ENCODE assay signal across 8 cellular contexts in the genomic region with DNA sequence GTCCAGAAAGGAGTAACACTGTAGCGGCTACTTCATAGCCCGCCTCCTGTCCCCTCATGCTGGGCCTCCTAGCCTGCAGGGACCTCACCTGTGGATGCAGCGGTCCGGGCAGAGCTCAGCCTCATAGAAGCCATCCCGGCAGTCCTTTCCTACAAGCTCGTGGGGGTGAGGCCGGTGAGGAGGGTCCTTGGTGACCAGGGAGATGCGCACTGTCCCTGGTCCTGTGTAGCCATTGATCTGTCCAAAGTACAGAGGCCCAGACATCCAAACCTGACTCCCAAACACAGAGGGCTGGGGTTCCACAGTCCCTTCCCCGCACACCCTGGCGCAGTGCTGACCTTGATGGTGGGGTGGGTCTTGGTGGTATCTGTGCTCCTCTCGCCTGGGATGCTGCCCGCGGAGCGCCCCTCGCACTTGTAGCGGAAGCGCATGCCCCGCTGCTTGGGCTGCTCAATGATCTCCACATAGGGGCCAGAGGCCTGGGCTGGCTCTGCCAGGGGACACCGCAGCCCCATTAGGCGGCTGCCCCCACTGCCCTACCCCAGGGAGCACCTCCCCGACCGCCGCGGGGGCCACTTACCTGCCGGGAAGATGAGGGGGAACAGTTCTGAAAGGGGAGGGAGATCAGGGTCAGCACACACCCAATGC. TPM values are rescaled to one million over a fixed set of nuclear protein-coding genes. Genes with fewer than 3 reads are reported as not detected.
A peak's percentile ranks its signal among the peaks of the same experiment; 100 is the strongest.
DNase-seq lines count a peak whose midpoint lies in the region; ATAC-seq and TF ChIP-seq lines count a peak whose summit lies in the region.

No MANE protein-coding gene starts in this region.

- CTCF ChIA-PET in naive thymus-derived CD4-positive, alpha-beta T cell (lab: Charles Lee), result interaction anchor here (0.7 kb wide), 1 partner anchor 8 kb away, joined by 3 read pairs; no protein-coding TSS in a partner anchor

- no peaks in the 10 kb centered on the region for H3K9me3 ChIP-seq in MG63
- H3K9me3 ChIP-seq in naive thymus-derived CD4-positive, alpha-beta T cell (ENCODE audit: control insufficient read depth in 2 of 3, low read length in 3 of 3), result no peaks in the 10 kb centered on the region

- H3K4me1 Mint-ChIP-seq in dendritic cell treated with granulocyte-macrophage colony-stimulating factor and Interleukin-4, amounts not matched to agents 40 ng/mL and 50 ng/mL, for 4 days (ENCODE audit: low read depth), result peaks cover 38% of the 10 kb centered on the region
- peaks cover 15 to 51% (median 39%) of the 10 kb centered on the region in 7 donors for H3K4me1 Mint-ChIP-seq in naive thymus-derived CD4-positive, alpha-beta T cell

- peak overlapping the region; percentile 69 for H3K4me3 ChIP-seq in MG63
- H3K4me3 ChIP-seq in naive thymus-derived CD4-positive, alpha-beta T cell (ENCODE audit: low read length), result peak overlapping the region; percentile 85

- H3K4me3 Mint-ChIP-seq in dendritic cell treated with granulocyte-macrophage colony-stimulating factor and Interleukin-4, amounts not matched to agents 40 ng/mL and 50 ng/mL, for 4 days, result peak overlapping the region; percentile 79
- peak overlapping the region; percentile 69 to 91 (median 84) for H3K4me3 Mint-ChIP-seq in naive thymus-derived CD4-positive, alpha-beta T cell

- DNase-seq in AG08396 (ENCODE audit: low spot score), result peak; percentile 5
- no peak for DNase-seq in MG63
- peak in 1 of 9 donors; percentile 16 for DNase-seq in naive thymus-derived CD4-positive, alpha-beta T cell
- DNase-seq in NCI-H146 treated with DMSO at 0.1 percent for 48 hours (lab: John Stamatoyannopoulos, UW; ENCODE audit: unreplicated experiment), result no peak
- no peak for DNase-seq in HK-2 (ENCODE audit: unreplicated experiment)
- no peak for DNase-seq in GM10266 (ENCODE audit: extremely low spot score)

- H3K27me3 Mint-ChIP-seq in dendritic cell treated with granulocyte-macrophage colony-stimulating factor and Interleukin-4, amounts not matched to agents 40 ng/mL and 50 ng/mL, for 4 days, result no peaks in the 10 kb centered on the region
- no peaks in the 10 kb centered on the region for H3K27me3 Mint-ChIP-seq in naive thymus-derived CD4-positive, alpha-beta T cell

- peak overlapping the region; percentile 99 for H3K27ac ChIP-seq in naive thymus-derived CD4-positive, alpha-beta T cell (ENCODE audit: low read depth, low read length)

- H3K27ac Mint-ChIP-seq in dendritic cell treated with granulocyte-macrophage colony-stimulating factor and Interleukin-4, amounts not matched to agents 40 ng/mL and 50 ng/mL, for 4 days, result peak overlapping the region; percentile 95
- H3K27ac Mint-ChIP-seq in naive thymus-derived CD4-positive, alpha-beta T cell, result peak overlapping the region in 8 of 9 donors; percentile 75 to 93 (median 83)

- no peaks in the 10 kb centered on the region for H3K27me3 ChIP-seq in MG63
- no peaks in the 10 kb centered on the region for H3K27me3 ChIP-seq in naive thymus-derived CD4-positive, alpha-beta T cell (ENCODE audit: control insufficient read depth in 2 of 2, insufficient read depth in 2 of 2, low read length in 2 of 2)

- intact Hi-C loops in dendritic cell treated with granulocyte-macrophage colony-stimulating factor and Interleukin-4, amounts not matched to agents 40 ng/mL and 50 ng/mL, for 4 days (cut with micrococcal nuclease), result no loop called here
- intact Hi-C loops in naive thymus-derived CD4-positive, alpha-beta T cell (cut with micrococcal nuclease), result loop anchor here (1.0 to 2.0 kb wide), 4 partner anchors 8 to 197 kb away; a partner anchor contains a TSS

- ATAC-seq in naive thymus-derived CD4-positive, alpha-beta T cell, result no peak
- ATAC-seq in GM19023 (IDR thresholded peaks at IDR 0.05; ENCODE audit: unreplicated experiment), result no peak

- peaks cover 49% of the 10 kb centered on the region for H3K36me3 ChIP-seq in MG63
- H3K36me3 ChIP-seq in naive thymus-derived CD4-positive, alpha-beta T cell (ENCODE audit: control insufficient read depth in 2 of 3, insufficient read depth in 3 of 3, low read length in 3 of 3), result peaks cover 25 to 55% (median 25%) of the 10 kb centered on the region in 3 experiments

- TF ChIP-seq CTCF in GM10266 (IDR thresholded peaks at IDR 0.05; ENCODE audit: control insufficient read depth, insufficient read depth, low read depth, missing control alignments), result no peak

- H3K36me3 Mint-ChIP-seq in dendritic cell treated with granulocyte-macrophage colony-stimulating factor and Interleukin-4, amounts not matched to agents 40 ng/mL and 50 ng/mL, for 4 days (ENCODE audit: low read depth), result peaks cover 61% of the 10 kb centered on the region
- peaks cover 14 to 28% (median 19%) of the 10 kb centered on the region in 5 donors for H3K36me3 Mint-ChIP-seq in naive thymus-derived CD4-positive, alpha-beta T cell

- no peaks in the 10 kb centered on the region for H3K9me3 Mint-ChIP-seq in dendritic cell treated with granulocyte-macrophage colony-stimulating factor and Interleukin-4, amounts not matched to agents 40 ng/mL and 50 ng/mL, for 4 days
- H3K9me3 Mint-ChIP-seq in naive thymus-derived CD4-positive, alpha-beta T cell, result no peaks in the 10 kb centered on the region

- POLR2A ChIA-PET in naive thymus-derived CD4-positive, alpha-beta T cell (lab: Charles Lee), result interaction anchor here (0.6 to 4.9 kb wide), 12 partner anchors 9 to 212 kb away, joined by 3 to 88 read pairs (median 4); a partner anchor contains a TSS

- H3K4me1 ChIP-seq in naive thymus-derived CD4-positive, alpha-beta T cell (ENCODE audit: control insufficient read depth in 2 of 2, insufficient read depth in 2 of 2, low read length in 2 of 2), result peaks cover 20 to 33% of the 10 kb centered on the region in 2 donors

RNA-seq across cellular contexts. Expression of a gene that starts 1.0 kb away (rescaled TPM):
- total RNA-seq in MG63 (2014; rRNA removed; shearing (Covaris generic); ENCODE audit: low replicate concordance), result 42.2 and 56.1 TPM in 2 replicates
- 100 to 1,000 TPM; 106 to 303 (median 165) TPM for total RNA-seq in naive thymus-derived CD4-positive, alpha-beta T cell
- 10 to 100 TPM; 54.6 to 73.0 TPM for polyA plus RNA-seq in naive thymus-derived CD4-positive, alpha-beta T cell

RNA-seq across cellular contexts. Expression of a gene that starts 23.8 kb away (rescaled TPM):
- 28.2 and 33.6 TPM in 2 replicates for total RNA-seq in MG63 (2014; rRNA removed; shearing (Covaris generic); ENCODE audit: low replicate concordance)
- 100 to 1,000 TPM; 145 to 249 (median 198) TPM for total RNA-seq in naive thymus-derived CD4-positive, alpha-beta T cell
- polyA plus RNA-seq in naive thymus-derived CD4-positive, alpha-beta T cell, result 100 to 1,000 TPM in 1 of 2 donors, 10 to 100 TPM in 1; 90.3 to 184 TPM

RNA-seq across cellular contexts. Expression of a gene that starts 46.1 kb away (rescaled TPM):
- total RNA-seq in MG63 (2014; rRNA removed; shearing (Covaris generic); ENCODE audit: low replicate concordance), result 9.8 and 21.0 TPM in 2 replicates
- 10 to 100 TPM; 50.4 to 64.9 (median 56.6) TPM for total RNA-seq in naive thymus-derived CD4-positive, alpha-beta T cell
- 1 to 10 TPM; 2.2 to 7.9 TPM for polyA plus RNA-seq in naive thymus-derived CD4-positive, alpha-beta T cell

RNA-seq across cellular contexts. Expression of a gene that starts 47.7 kb away (rescaled TPM):
- total RNA-seq in MG63 (2014; rRNA removed; shearing (Covaris generic); ENCODE audit: low replicate concordance), result 22.2 and 48.8 TPM in 2 replicates
- 10 to 100 TPM; 63.3 to 91.1 (median 88.2) TPM for total RNA-seq in naive thymus-derived CD4-positive, alpha-beta T cell
- 10 to 100 TPM; 12.1 to 21.6 TPM for polyA plus RNA-seq in naive thymus-derived CD4-positive, alpha-beta T cell

RNA-seq across cellular contexts. Expression of a gene that starts 50.3 kb away (rescaled TPM):
- total RNA-seq in MG63 (2014; rRNA removed; shearing (Covaris generic); ENCODE audit: low replicate concordance), result 43.5 and 68.8 TPM in 2 replicates
- total RNA-seq in naive thymus-derived CD4-positive, alpha-beta T cell, result 100 to 1,000 TPM in 4 of 5 experiments, 10 to 100 TPM in 1; 68.6 to 133 (median 113) TPM
- polyA plus RNA-seq in naive thymus-derived CD4-positive, alpha-beta T cell, result 10 to 100 TPM; 36.8 to 56.8 TPM
